ENCODE assay signal across 8 cellular contexts in genomic region chr11:72103754-72104167, GRCh38. TPM values are rescaled to one million over a fixed set of nuclear protein-coding genes. Genes with fewer than 3 reads are reported as not detected.
A peak's percentile ranks its signal among the peaks of the same experiment; 100 is the strongest.
DNase-seq lines count a peak whose midpoint lies in the region; ATAC-seq and TF ChIP-seq lines count a peak whose summit lies in the region.

No MANE protein-coding gene starts in this region.

- H3K36me3 ChIP-seq in ACC112 (ENCODE audit: insufficient read depth, low read length): no peaks in the 10 kb centered on the region; the same call in 1 of the 2 replicates
- no peaks in the 10 kb centered on the region for H3K36me3 ChIP-seq in Karpas-422 (ENCODE audit: insufficient read depth, low read length)
- H3K36me3 ChIP-seq in naive thymus-derived CD4-positive, alpha-beta T cell (ENCODE audit: control insufficient read depth in 2 of 3, insufficient read depth in 3 of 3, low read length in 3 of 3): peaks cover 0 to 28% (median 3%) of the 10 kb centered on the region in 3 experiments

- no peaks in the 10 kb centered on the region for H3K27me3 Mint-ChIP-seq in chondrocyte (ENCODE audit: low read depth)
- H3K27me3 Mint-ChIP-seq in naive thymus-derived CD4-positive, alpha-beta T cell: no peaks in the 10 kb centered on the region

- peak overlapping the region; percentile 54 for H3K9ac ChIP-seq in Karpas-422 (ENCODE audit: low read length)

- no peak for ATAC-seq in naive thymus-derived CD4-positive, alpha-beta T cell
- no peak for ATAC-seq in HG03039 (IDR thresholded peaks at IDR 0.05; ENCODE audit: unreplicated experiment)

- DNase-seq in Karpas-422 (no peak), chondrocyte (ENCODE audit: low spot score) (no peak), NCI-H187 (lab: John Stamatoyannopoulos, UW) (no peak), Ammon's horn (ENCODE audit: low spot score) (no peak), A172 (ENCODE audit: low spot score) (no peak)
- DNase-seq in naive thymus-derived CD4-positive, alpha-beta T cell: no peak

- peaks cover 2% of the 10 kb centered on the region for H3K36me3 Mint-ChIP-seq in chondrocyte (ENCODE audit: low read depth)
- peaks cover 0 to 19% (median 4%) of the 10 kb centered on the region in 5 donors for H3K36me3 Mint-ChIP-seq in naive thymus-derived CD4-positive, alpha-beta T cell

- no peaks in the 10 kb centered on the region; the same call in 1 of the 2 replicates for H4K20me1 ChIP-seq in Karpas-422 (ENCODE audit: insufficient read depth, low read depth, low read length)

- TF ChIP-seq CTCF in chondrocyte (IDR thresholded peaks at IDR 0.05): peak; percentile 47

- H3K79me2 ChIP-seq in ACC112 (ENCODE audit: control insufficient read depth, insufficient read depth, low read length, unreplicated experiment): peaks cover 39% of the 10 kb centered on the region
- peaks cover 34% of the 10 kb centered on the region for H3K79me2 ChIP-seq in Karpas-422 (ENCODE audit: low read length)

- H3K9me2 ChIP-seq in Karpas-422 (replicated peaks; ENCODE audit: insufficient read depth, low read length): no peaks in the 10 kb centered on the region; the same call in 1 of the 2 replicates

- H3K27me3 ChIP-seq in ACC112 (ENCODE audit: insufficient read depth, low read length) (no peaks in the 10 kb centered on the region), Karpas-422 (ENCODE audit: low read length) (no peaks in the 10 kb centered on the region)
- H3K27me3 ChIP-seq in naive thymus-derived CD4-positive, alpha-beta T cell (ENCODE audit: control insufficient read depth in 2 of 2, insufficient read depth in 2 of 2, low read length in 2 of 2): no peaks in the 10 kb centered on the region

- no peaks in the 10 kb centered on the region for H3K9me3 ChIP-seq in Karpas-422 (ENCODE audit: low read length)
- H3K9me3 ChIP-seq in naive thymus-derived CD4-positive, alpha-beta T cell (ENCODE audit: control insufficient read depth in 2 of 3, low read length in 3 of 3): no peaks in the 10 kb centered on the region

- H3K27ac Mint-ChIP-seq in chondrocyte (ENCODE audit: unreplicated experiment): peak overlapping the region; percentile 95
- H3K27ac Mint-ChIP-seq in naive thymus-derived CD4-positive, alpha-beta T cell: peak overlapping the region; percentile 83 to 98 (median 94)

- H2AFZ ChIP-seq in ACC112 (ENCODE audit: low read length, unreplicated experiment) (peak overlapping the region; percentile 87), Karpas-422 (ENCODE audit: low read length) (no peak overlapping the region)

- H3K27ac ChIP-seq in ACC112 (ENCODE audit: low read depth, low read length) (peak overlapping the region; percentile 74), Karpas-422 (ENCODE audit: low read length) (0 out of 2 replicates have a peak overlapping the region, but pooled peaks have one; percentile 26)
- H3K27ac ChIP-seq in naive thymus-derived CD4-positive, alpha-beta T cell (ENCODE audit: low read depth, low read length): peak overlapping the region; percentile 93

- POLR2A ChIA-PET in naive thymus-derived CD4-positive, alpha-beta T cell (lab: Charles Lee): interaction anchor here (0.8 to 5.3 kb wide), 4 partner anchors 9 to 80 kb away, joined by 3 to 55 read pairs (median 22); partner anchors contain the start of gene ANAPC15

- peak overlapping the region; percentile 92 for H3K4me3 ChIP-seq in ACC112 (ENCODE audit: low read depth, low read length)
- H3K4me3 ChIP-seq in Karpas-422 (ENCODE audit: low read length): peak overlapping the region; percentile 54; the same call in 1 of the 2 replicates
- peak overlapping the region; percentile 54 for H3K4me3 ChIP-seq in naive thymus-derived CD4-positive, alpha-beta T cell (ENCODE audit: low read length)

- CTCF ChIA-PET in naive thymus-derived CD4-positive, alpha-beta T cell (lab: Charles Lee): no interaction called here

- H3K9me3 Mint-ChIP-seq in chondrocyte (ENCODE audit: low read depth): no peaks in the 10 kb centered on the region
- H3K9me3 Mint-ChIP-seq in naive thymus-derived CD4-positive, alpha-beta T cell: no peaks in the 10 kb centered on the region

- H3K4me1 ChIP-seq in ACC112 (ENCODE audit: control insufficient read depth, insufficient read depth, low read length, unreplicated experiment) (peaks cover 27% of the 10 kb centered on the region), Karpas-422 (ENCODE audit: low read length) (peaks cover 37% of the 10 kb centered on the region)
- peaks cover 20% of the 10 kb centered on the region in 2 donors for H3K4me1 ChIP-seq in naive thymus-derived CD4-positive, alpha-beta T cell (ENCODE audit: control insufficient read depth in 2 of 2, insufficient read depth in 2 of 2, low read length in 2 of 2)

- H3K4me3 Mint-ChIP-seq in chondrocyte (ENCODE audit: unreplicated experiment): peak overlapping the region; percentile 86
- H3K4me3 Mint-ChIP-seq in naive thymus-derived CD4-positive, alpha-beta T cell: peak overlapping the region; percentile 66 to 97 (median 86)

- H3K4me2 ChIP-seq in Karpas-422 (ENCODE audit: low read depth, low read length, poor library complexity, severe bottlenecking): peak overlapping the region; percentile 60

- intact Hi-C loops in naive thymus-derived CD4-positive, alpha-beta T cell (cut with micrococcal nuclease): loop anchor here (1.0 to 2.0 kb wide), 6 partner anchors 9 to 331 kb away; partner anchors contain the start of genes ANAPC15 (in 2 of the 2), LRRC51 (in 2 of the 2), NUMA1 (in 2 of the 2) and CLPB (in 1 of the 2)

- peaks cover 37% of the 10 kb centered on the region for H3K4me1 Mint-ChIP-seq in chondrocyte (ENCODE audit: low read depth)
- peaks cover 37 to 49% (median 44%) of the 10 kb centered on the region in 7 donors for H3K4me1 Mint-ChIP-seq in naive thymus-derived CD4-positive, alpha-beta T cell

RNA-seq across cellular contexts. Expression of gene LAMTOR1, which starts 0.7 kb away (rescaled TPM):
- 96.5 and 102 TPM in 2 replicates for total RNA-seq in Karpas-422 (2014; rRNA removed; shearing (Covaris generic); ENCODE audit: low replicate concordance)
- total RNA-seq in chondrocyte: 70.5 to 74.9 TPM (median 74.7 TPM) in 3 replicates
- 10 to 100 TPM; 41.8 to 83.0 (median 69.7) TPM for total RNA-seq in naive thymus-derived CD4-positive, alpha-beta T cell
- 10 to 100 TPM; 63.2 to 78.0 TPM for polyA plus RNA-seq in naive thymus-derived CD4-positive, alpha-beta T cell
- total RNA-seq in A172 (2014; rRNA removed; shearing (Covaris generic)): 147 and 168 TPM in 2 replicates

RNA-seq across cellular contexts. Expression of gene TOMT, which starts 2.0 kb away (rescaled TPM):
- 0.26 TPM in 1 of 2 replicates, not detected in the other for total RNA-seq in Karpas-422 (2014; rRNA removed; shearing (Covaris generic); ENCODE audit: low replicate concordance)
- total RNA-seq in chondrocyte: not detected in 3 replicates
- under 1 TPM in 1 of 5 experiments, not detected in 4; 0.42 TPM for total RNA-seq in naive thymus-derived CD4-positive, alpha-beta T cell
- polyA plus RNA-seq in naive thymus-derived CD4-positive, alpha-beta T cell: not detected
- total RNA-seq in A172 (2014; rRNA removed; shearing (Covaris generic)): not detected in 2 replicates

RNA-seq across cellular contexts. Expression of gene ANAPC15, which starts 8.7 kb away (rescaled TPM):
- total RNA-seq in Karpas-422 (2014; rRNA removed; shearing (Covaris generic); ENCODE audit: low replicate concordance): 37.4 and 40.9 TPM in 2 replicates
- total RNA-seq in chondrocyte: 36.0 to 39.7 TPM (median 37.6 TPM) in 3 replicates
- 10 to 100 TPM; 43.0 to 59.6 (median 44.1) TPM for total RNA-seq in naive thymus-derived CD4-positive, alpha-beta T cell
- polyA plus RNA-seq in naive thymus-derived CD4-positive, alpha-beta T cell: 100 to 1,000 TPM in 1 of 2 donors, 10 to 100 TPM in 1; 99.1 to 113 TPM
- 81.5 and 94.6 TPM in 2 replicates for total RNA-seq in A172 (2014; rRNA removed; shearing (Covaris generic))

RNA-seq across cellular contexts. Expression of gene LRRC51, which starts 23.1 kb away (rescaled TPM):
- total RNA-seq in Karpas-422 (2014; rRNA removed; shearing (Covaris generic); ENCODE audit: low replicate concordance): 2.3 and 4.6 TPM in 2 replicates
- total RNA-seq in chondrocyte: 5.0 to 11.0 TPM (median 6.0 TPM) in 3 replicates
- total RNA-seq in naive thymus-derived CD4-positive, alpha-beta T cell: 1 to 10 TPM; 1.2 to 7.8 (median 4.6) TPM
- 1 to 10 TPM; 2.0 to 2.7 TPM for polyA plus RNA-seq in naive thymus-derived CD4-positive, alpha-beta T cell
- total RNA-seq in A172 (2014; rRNA removed; shearing (Covaris generic)): 10.9 and 20.3 TPM in 2 replicates

RNA-seq across cellular contexts. Expression of gene NUMA1, which starts 23.4 kb away (rescaled TPM):
- 29.0 and 45.3 TPM in 2 replicates for total RNA-seq in Karpas-422 (2014; rRNA removed; shearing (Covaris generic); ENCODE audit: low replicate concordance)
- total RNA-seq in chondrocyte: 112 to 133 TPM (median 119 TPM) in 3 replicates
- 100 to 1,000 TPM; 216 to 453 (median 266) TPM for total RNA-seq in naive thymus-derived CD4-positive, alpha-beta T cell
- 100 to 1,000 TPM in 1 of 2 donors, 10 to 100 TPM in 1; 27.1 to 142 TPM for polyA plus RNA-seq in naive thymus-derived CD4-positive, alpha-beta T cell
- total RNA-seq in A172 (2014; rRNA removed; shearing (Covaris generic)): 113 and 161 TPM in 2 replicates

Comparison
In these comparisons a context has a peak if more than half of its experiments do, and no peak if none do; other contexts are left out.
1. H3K27ac ChIP-seq: peak in every context shown above with its lines; median percentile 93 in naive thymus-derived CD4-positive, alpha-beta T cell; 74 in ACC112; 26 in Karpas-422.